Comparison of ENCODE assay signal across 8 cellular contexts in the genomic region with DNA sequence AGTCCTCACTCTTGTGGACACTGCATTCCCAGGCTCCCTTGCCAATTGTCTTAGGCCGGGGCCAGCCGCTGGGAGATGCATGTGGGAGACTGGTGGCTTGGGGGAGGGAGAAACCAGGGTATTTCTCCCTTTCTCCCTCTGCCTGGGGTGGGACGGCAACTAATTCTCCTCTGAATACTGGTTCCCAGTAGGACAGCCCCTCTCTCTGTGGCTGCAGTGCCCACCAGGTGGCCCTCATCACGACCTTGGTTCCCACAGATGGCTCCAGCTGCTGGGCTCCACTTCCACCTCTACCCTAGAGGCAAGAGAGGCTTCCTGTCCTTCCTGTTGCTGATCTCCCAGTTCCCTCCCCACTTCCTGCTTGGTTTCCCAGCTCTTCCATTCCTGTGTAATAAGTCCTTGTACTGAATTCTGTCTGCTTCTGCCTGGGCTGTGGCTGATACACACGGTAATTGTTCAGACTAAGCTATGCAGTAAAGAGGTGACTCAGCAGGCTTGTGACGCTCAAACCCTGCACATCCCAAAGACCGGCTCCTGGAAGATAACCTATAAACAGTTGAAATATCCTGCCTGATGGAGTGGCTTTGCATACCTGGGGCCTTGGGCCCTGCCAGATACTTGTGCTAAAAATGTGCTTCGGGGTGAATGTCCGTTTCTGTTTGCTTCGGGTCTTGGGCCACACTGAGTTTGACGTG. TPM values are rescaled to one million over a fixed set of nuclear protein-coding genes. Genes with fewer than 3 reads are reported as not detected.
DNase-seq lines count a peak whose midpoint lies in the region; ATAC-seq and TF ChIP-seq lines count a peak whose summit lies in the region.

No MANE protein-coding gene starts in this region.

- H3K9me3 ChIP-seq in Panc1 (ENCODE audit: control insufficient read depth, insufficient read depth, low read depth, low read length), result no peaks in the 10 kb centered on the region

- TF ChIP-seq CTCF in Panc1 (IDR thresholded peaks at IDR 0.05) (no peak), fibroblast of mammary gland (conservative IDR thresholded peaks at IDR 0.05; ENCODE audit: control insufficient read depth, insufficient read depth, low read depth, low read length) (no peak)

- ATAC-seq in Panc1, result peak; percentile 35
- ATAC-seq in GM19035 (IDR thresholded peaks at IDR 0.05; ENCODE audit: unreplicated experiment), result no peak

- no TSS peak for BruUV-seq in Panc1 (replicated peaks; lab: Mats Ljungman, UMichigan)

- POLR2A ChIA-PET in Panc1 (lab: Charles Lee), result interaction anchor here (0.6 kb wide), 1 partner anchor 107 kb away, joined by 3 read pairs; a partner anchor contains a TSS

- H3K27me3 ChIP-seq in Panc1 (ENCODE audit: control insufficient read depth, insufficient read depth, low read length), result no peaks in the 10 kb centered on the region

- in situ Hi-C loops in Panc1 (cut with HindIII; ENCODE audit: low pct_unique_long_range_greater_than_20kb, low sequenced_read_pairs), result no loop called here

- DNase-seq in GM04503 (ENCODE audit: low read depth) (peak; percentile 47), Panc1 (ENCODE audit: low read depth, low spot score) (no peak), fibroblast of mammary gland (ENCODE audit: low read depth) (peak; percentile 86), pulmonary artery endothelial cell (ENCODE audit: low read depth, low spot score) (peak; percentile 20), NCI-H2171 treated with DMSO at 0.1 percent for 48 hours (lab: John Stamatoyannopoulos, UW) (no peak), NCI-H345 (lab: John Stamatoyannopoulos, UW) (no peak), 8988T (no peak)

- no peaks in the 10 kb centered on the region for H3K36me3 ChIP-seq in Panc1 (ENCODE audit: control insufficient read depth, insufficient read depth, low read length)

- intact Hi-C loops in Panc1 (cut with micrococcal nuclease; ENCODE audit: unreplicated experiment), result loop anchor here (5.0 kb wide), 1 partner anchor 47 kb away; a partner anchor contains a TSS

- CTCF ChIA-PET in Panc1 (lab: Charles Lee), result interaction anchor here (1.0 to 1.3 kb wide), 2 partner anchors 13 to 16 kb away, joined by 4 to 5 read pairs; no protein-coding TSS in a partner anchor

- peaks cover 70% of the 10 kb centered on the region for H3K4me1 ChIP-seq in Panc1 (ENCODE audit: control insufficient read depth, insufficient read depth, low read length)

- H3K4me3 ChIP-seq in Panc1 (ENCODE audit: low read depth in 2 of 2, low read length in 2 of 2) (no peak overlapping the region), fibroblast of mammary gland (ENCODE audit: control insufficient read depth, low read depth, low read length) (no peak overlapping the region)

- peak overlapping the region; percentile 94 for H3K27ac ChIP-seq in Panc1 (ENCODE audit: low read length)

RNA-seq across cellular contexts. Expression of a gene that starts 20.4 kb away (rescaled TPM):
- total RNA-seq in Panc1 (2021; ENCODE audit: unreplicated experiment) (225 TPM), pulmonary artery endothelial cell (247 and 274 TPM in 2 replicates)
- polyA plus RNA-seq in Panc1 (2012; ENCODE audit: insufficient read length), result 216 TPM

RNA-seq across cellular contexts. Expression of a gene that starts 45.3 kb away (rescaled TPM):
- total RNA-seq in Panc1 (2021; ENCODE audit: unreplicated experiment) (355 TPM), pulmonary artery endothelial cell (223 and 313 TPM in 2 replicates)
- polyA plus RNA-seq in Panc1 (2012; ENCODE audit: insufficient read length), result 390 TPM

RNA-seq across cellular contexts. Expression of a gene that starts 49.6 kb away (rescaled TPM):
- 94.6 TPM for total RNA-seq in Panc1 (2021; ENCODE audit: unreplicated experiment)
- polyA plus RNA-seq in Panc1 (2012; ENCODE audit: insufficient read length), result 104 TPM
- 27.9 and 35.6 TPM in 2 replicates for total RNA-seq in pulmonary artery endothelial cell

Comparison
In these comparisons a context has a peak if more than half of its experiments do, and no peak if none do; other contexts are left out.
1. DNase-seq: peak in GM04503 (single experiment), fibroblast of mammary gland (single experiment) and pulmonary artery endothelial cell (single experiment); none in Panc1 (single experiment), NCI-H2171 treated with DMSO at 0.1 percent for 48 hours (single experiment), NCI-H345 (single experiment) and 8988T (single experiment).